In the genomic region with DNA sequence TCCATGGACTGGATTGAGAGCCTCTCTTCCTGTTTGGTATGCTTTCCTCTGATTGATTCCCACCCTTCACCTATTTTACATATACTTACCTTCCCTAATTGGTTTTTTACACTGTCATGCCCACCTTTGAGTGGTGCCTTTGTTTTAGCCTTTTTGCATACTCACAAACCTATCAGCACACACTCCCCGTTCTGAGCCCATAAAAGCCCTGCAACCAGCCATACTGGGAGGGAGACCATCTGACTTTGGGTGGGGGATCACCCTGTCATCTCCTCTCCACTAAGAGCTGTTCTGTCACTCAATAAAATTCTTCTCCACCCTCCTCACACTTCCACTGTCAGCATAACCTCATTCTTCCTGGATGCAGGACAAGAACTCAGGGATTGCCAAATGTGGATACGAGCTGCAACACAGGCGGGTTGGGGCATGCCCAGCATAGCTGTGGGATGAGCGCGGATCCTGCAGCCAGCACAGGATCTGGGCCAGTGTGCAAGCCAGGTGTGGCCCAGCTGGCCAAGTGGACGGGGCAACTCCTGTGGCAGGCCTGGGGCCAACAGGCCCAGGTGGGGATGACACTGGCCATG, we compare ENCODE assay signal across 9 cellular contexts. TPM values are rescaled to one million over a fixed set of nuclear protein-coding genes. Genes with fewer than 3 reads are reported as not detected.
DNase-seq lines count a peak whose midpoint lies in the region; ATAC-seq, FAIRE-seq and TF ChIP-seq lines count a peak whose summit lies in the region.
"Had no signal": no experiment of that assay in that cellular context is flagged by ENCODE, and none has a peak within 500 bp of the region (broad histone marks: within the 10 kb centered on the region; RNA-seq: fewer than 3 reads in every experiment).

No MANE protein-coding gene starts in this region.

- peak overlapping the region; percentile 66 for H2AFZ ChIP-seq in mesenchymal stem cell (ENCODE audit: low read depth, low read length)

- no peak overlapping the region for H2BK120ac ChIP-seq in mesenchymal stem cell (ENCODE audit: low read depth, low read length)

- H4K8ac ChIP-seq in mesenchymal stem cell (ENCODE audit: low read length) = peak overlapping the region; percentile 57

- H3K27ac ChIP-seq in mesenchymal stem cell (ENCODE audit: low read length, poor library complexity, severe bottlenecking) = no peak overlapping the region

- DNase-seq in EH (ENCODE audit: low read depth) = peak; percentile 79
- peak; percentile 5 for DNase-seq in NCI-H146 treated with DMSO at 0.1 percent for 48 hours (lab: John Stamatoyannopoulos, UW; ENCODE audit: unreplicated experiment)
- peak; percentile 93 for DNase-seq in MCF 10A (ENCODE audit: unreplicated experiment)
- peak; percentile 41 for DNase-seq in mesenchymal stem cell
- no peak for DNase-seq in COR-L47 (lab: John Stamatoyannopoulos, UW)
- no peak for DNase-seq in activated CD8-positive, alpha-beta memory T cell treated with anti-CD3 and anti-CD28 coated beads, Interleukin-2, amount 10 ng/mL, durations not matched to agents 7 days and 5 days
- no peak for DNase-seq in GM19239 (ENCODE audit: insufficient read length, low spot score)
- no peak for DNase-seq in NCI-H1048 (lab: John Stamatoyannopoulos, UW)
- DNase-seq: T1000 had no signal

- peaks cover 6 to 10% of the 10 kb centered on the region in 2 experiments for H3K27me3 ChIP-seq in mesenchymal stem cell (ENCODE audit: control insufficient read depth in 1 of 2, insufficient read depth in 1 of 2, low read length in 2 of 2)

- no peak overlapping the region for H2BK12ac ChIP-seq in mesenchymal stem cell (ENCODE audit: low read length in 2 of 2)

- POLR2A ChIA-PET in MCF 10A (lab: Yijun Ruan, JAX) = interaction anchor here (0.6 to 6.1 kb wide), 13 partner anchors 9 to 270 kb away, joined by 4 to 112 read pairs (median 5); a partner anchor contains a TSS

- no peak for TF ChIP-seq CTCF in MCF 10A (IDR thresholded peaks at IDR 0.05; ENCODE audit: unreplicated experiment)

- H3K4me1 Mint-ChIP-seq in MCF 10A (ENCODE audit: insufficient read depth, unreplicated experiment) = peaks cover 15% of the 10 kb centered on the region
- peaks cover 25% of the 10 kb centered on the region for H3K4me1 Mint-ChIP-seq in activated CD8-positive, alpha-beta memory T cell treated with anti-CD3 and anti-CD28 coated beads, Interleukin-2, amount 10 ng/mL, durations not matched to agents 7 days and 5 days

- no peak overlapping the region for H3K9ac ChIP-seq in mesenchymal stem cell (ENCODE audit: low read length)

- H3K27ac Mint-ChIP-seq in MCF 10A (ENCODE audit: low read depth, unreplicated experiment) = peak overlapping the region; percentile 64
- no peak overlapping the region for H3K27ac Mint-ChIP-seq in activated CD8-positive, alpha-beta memory T cell treated with anti-CD3 and anti-CD28 coated beads, Interleukin-2, amount 10 ng/mL, durations not matched to agents 7 days and 5 days

- H2BK15ac ChIP-seq in mesenchymal stem cell (ENCODE audit: low read depth, poor library complexity, severe bottlenecking) = no peak overlapping the region

- no peaks in the 10 kb centered on the region for H3K9me3 ChIP-seq in mesenchymal stem cell (ENCODE audit: control insufficient read depth, low read length)

- H3K9me3 Mint-ChIP-seq in MCF 10A (ENCODE audit: unreplicated experiment) = no peaks in the 10 kb centered on the region
- no peaks in the 10 kb centered on the region for H3K9me3 Mint-ChIP-seq in activated CD8-positive, alpha-beta memory T cell treated with anti-CD3 and anti-CD28 coated beads, Interleukin-2, amount 10 ng/mL, durations not matched to agents 7 days and 5 days (ENCODE audit: low read depth)

- no peaks in the 10 kb centered on the region for H3K36me3 Mint-ChIP-seq in MCF 10A (ENCODE audit: insufficient read depth, unreplicated experiment)
- H3K36me3 Mint-ChIP-seq in activated CD8-positive, alpha-beta memory T cell treated with anti-CD3 and anti-CD28 coated beads, Interleukin-2, amount 10 ng/mL, durations not matched to agents 7 days and 5 days = peaks cover 3% of the 10 kb centered on the region

- H3K4me3 ChIP-seq in mesenchymal stem cell (ENCODE audit: insufficient read depth in 1 of 2, low read depth in 1 of 2, low read length in 2 of 2) = no peak overlapping the region

- no peak overlapping the region for H3K4me2 ChIP-seq in mesenchymal stem cell (ENCODE audit: low read length, poor library complexity, severe bottlenecking)

- H3K36me3 ChIP-seq in mesenchymal stem cell (ENCODE audit: control insufficient read depth in 1 of 2, insufficient read depth in 2 of 2, low read depth in 1 of 2, low read length in 2 of 2) = no peaks in the 10 kb centered on the region

- peak overlapping the region in 1 of 2 experiments; percentile 6 for H3K18ac ChIP-seq in mesenchymal stem cell (ENCODE audit: low read depth in 1 of 2, low read length in 2 of 2)

- H3K4ac ChIP-seq in mesenchymal stem cell (ENCODE audit: low read depth in 1 of 2, low read length in 2 of 2) = peak overlapping the region in 1 of 2 experiments; percentile 24

- CTCF ChIA-PET in MCF 10A (lab: Yijun Ruan, JAX) = interaction anchor here (0.6 to 1.4 kb wide), 3 partner anchors 10 to 62 kb away, joined by 3 read pairs; a partner anchor contains a TSS
- CTCF ChIA-PET in activated CD8-positive, alpha-beta memory T cell treated with anti-CD3 and anti-CD28 coated beads, Interleukin-2, amount 10 ng/mL, durations not matched to agents 7 days and 5 days (lab: Charles Lee) = interaction anchor here (1.3 kb wide), 1 partner anchor 10 kb away, joined by 6 read pairs; a partner anchor contains a TSS

- FAIRE-seq in GM19239 (lab: Jason Lieb, UNC) = no peak

- H3K27me3 Mint-ChIP-seq in MCF 10A (ENCODE audit: insufficient read depth, unreplicated experiment) = no peaks in the 10 kb centered on the region
- peaks cover 3% of the 10 kb centered on the region for H3K27me3 Mint-ChIP-seq in activated CD8-positive, alpha-beta memory T cell treated with anti-CD3 and anti-CD28 coated beads, Interleukin-2, amount 10 ng/mL, durations not matched to agents 7 days and 5 days

- no TSS peak for BruUV-seq in MCF 10A (replicated peaks; lab: Mats Ljungman, UMichigan)

- H4K91ac ChIP-seq in mesenchymal stem cell (ENCODE audit: low read length) = peak overlapping the region; percentile 80

- H2BK5ac ChIP-seq in mesenchymal stem cell (ENCODE audit: low read depth, low read length, poor library complexity, severe bottlenecking) = no peak overlapping the region

- WGBS in mesenchymal stem cell = 68% methylated on average over 6 of the region's 6 CpGs

- H3K14ac ChIP-seq in mesenchymal stem cell (ENCODE audit: low read length in 2 of 2) = peak overlapping the region in 1 of 2 experiments; percentile 44

- no peak overlapping the region for H3K23ac ChIP-seq in mesenchymal stem cell (ENCODE audit: low read length in 2 of 2)

- intact Hi-C loops in MCF 10A (cut with micrococcal nuclease) = loop anchor here (1.0 kb wide), 1 partner anchor 10 kb away; a partner anchor contains a TSS

- H3K4me3 Mint-ChIP-seq in MCF 10A (ENCODE audit: unreplicated experiment) = peak overlapping the region; percentile 42
- H3K4me3 Mint-ChIP-seq in activated CD8-positive, alpha-beta memory T cell treated with anti-CD3 and anti-CD28 coated beads, Interleukin-2, amount 10 ng/mL, durations not matched to agents 7 days and 5 days = no peak overlapping the region

- no peak for ATAC-seq in activated CD8-positive, alpha-beta memory T cell treated with anti-CD3 and anti-CD28 coated beads, Interleukin-2, amount 10 ng/mL, durations not matched to agents 7 days and 5 days

- H3K4me1 ChIP-seq in mesenchymal stem cell (ENCODE audit: control insufficient read depth, insufficient read depth, low read depth, low read length) = peaks cover 6% of the 10 kb centered on the region

- no peak overlapping the region for H2AK5ac ChIP-seq in mesenchymal stem cell (ENCODE audit: low read length, severe bottlenecking)

- H3K79me1 ChIP-seq in mesenchymal stem cell (replicated peaks; ENCODE audit: low read length, poor library complexity, severe bottlenecking) = no peaks in the 10 kb centered on the region

RNA-seq across cellular contexts. Expression of a gene that starts 9.4 kb away (rescaled TPM):
- total RNA-seq in MCF 10A (2022) = 92.6 and 97.5 TPM in 2 replicates
- polyA plus RNA-seq in mesenchymal stem cell (2013, experiment 1 of 2) = 51.8 TPM
- 52.4 TPM for polyA plus RNA-seq in mesenchymal stem cell (2013, experiment 2 of 2)
- total RNA-seq in activated CD8-positive, alpha-beta memory T cell treated with anti-CD3 and anti-CD28 coated beads, Interleukin-2, amount 10 ng/mL, durations not matched to agents 7 days and 5 days = 100 to 1,000 TPM; 183 to 220 TPM

RNA-seq across cellular contexts. Expression of a gene that starts 10.3 kb away (rescaled TPM):
- total RNA-seq in MCF 10A (2022) = 387 and 470 TPM in 2 replicates
- polyA plus RNA-seq in mesenchymal stem cell (2013, experiment 1 of 2) = 88.7 TPM
- 89.4 TPM for polyA plus RNA-seq in mesenchymal stem cell (2013, experiment 2 of 2)
- total RNA-seq in activated CD8-positive, alpha-beta memory T cell treated with anti-CD3 and anti-CD28 coated beads, Interleukin-2, amount 10 ng/mL, durations not matched to agents 7 days and 5 days = 100 to 1,000 TPM; 215 to 293 TPM

RNA-seq across cellular contexts. Expression of a gene that starts 40.4 kb away (rescaled TPM):
- total RNA-seq in MCF 10A (2022) = 72.5 and 83.8 TPM in 2 replicates
- polyA plus RNA-seq in mesenchymal stem cell (2013, experiment 1 of 2) = 70.7 TPM
- polyA plus RNA-seq in mesenchymal stem cell (2013, experiment 2 of 2) = 74.6 TPM
- total RNA-seq in activated CD8-positive, alpha-beta memory T cell treated with anti-CD3 and anti-CD28 coated beads, Interleukin-2, amount 10 ng/mL, durations not matched to agents 7 days and 5 days = 10 to 100 TPM; 69.5 to 76.1 TPM

Comparison
In these comparisons a context has a peak if more than half of its experiments do, and no peak if none do; other contexts are left out.
1. DNase-seq: peak in EH (single experiment), NCI-H146 treated with DMSO at 0.1 percent for 48 hours (single experiment), MCF 10A (single experiment) and mesenchymal stem cell (single experiment); none in COR-L47 (single experiment), activated CD8-positive, alpha-beta memory T cell treated with anti-CD3 and anti-CD28 coated beads, Interleukin-2, amount 10 ng/mL, durations not matched to agents 7 days and 5 days (single experiment), GM19239 (single experiment) and NCI-H1048 (single experiment).